11 cellular contexts compared by ENCODE assay signal in the genomic region with DNA sequence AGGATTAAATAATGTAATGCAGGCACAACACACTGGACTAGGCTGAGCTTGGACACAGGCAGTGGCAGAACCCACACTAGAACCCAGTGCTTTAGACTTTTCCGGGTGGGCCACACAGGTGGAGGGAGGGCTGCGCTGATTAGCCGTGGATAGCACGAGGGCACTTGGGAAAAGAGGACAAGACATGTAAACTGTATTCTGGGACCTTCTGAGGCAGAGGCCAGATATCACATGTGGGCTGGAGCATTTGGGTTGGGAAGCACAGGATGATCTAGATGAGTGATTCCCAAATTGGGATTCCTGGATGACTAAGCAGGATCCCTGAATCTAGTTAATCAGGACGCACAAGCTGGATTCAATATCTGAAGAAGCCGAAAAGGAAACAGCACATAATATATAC. TPM values are rescaled to one million over a fixed set of nuclear protein-coding genes. Genes with fewer than 3 reads are reported as not detected.
DNase-seq lines count a peak whose midpoint lies in the region; ATAC-seq and TF ChIP-seq lines count a peak whose summit lies in the region.
"Had no signal": no experiment of that assay in that cellular context is flagged by ENCODE, and none has a peak within 500 bp of the region (broad histone marks: within the 10 kb centered on the region; RNA-seq: fewer than 3 reads in every experiment).

No MANE protein-coding gene starts in this region.

- no peak overlapping the region for H2AFZ ChIP-seq in neural progenitor cell (replicated peaks)
- H2AFZ ChIP-seq: parathyroid adenoma had no signal

- H3K27me3 ChIP-seq in heart left ventricle (no peaks in the 10 kb centered on the region), neural progenitor cell (no peaks in the 10 kb centered on the region), uterus (no peaks in the 10 kb centered on the region)
- H3K27me3 ChIP-seq in CD4-positive, alpha-beta memory T cell (ENCODE audit: insufficient read depth, low read length) = no peaks in the 10 kb centered on the region
- no peaks in the 10 kb centered on the region for H3K27me3 ChIP-seq in CD4-positive, alpha-beta T cell (ENCODE audit: control insufficient read depth, insufficient read depth, low read length)

- H3K9me3 ChIP-seq in heart left ventricle (no peaks in the 10 kb centered on the region), neural progenitor cell (ENCODE audit: low read depth) (no peaks in the 10 kb centered on the region), uterus (no peaks in the 10 kb centered on the region)
- no peaks in the 10 kb centered on the region for H3K9me3 ChIP-seq in CD4-positive, alpha-beta memory T cell (ENCODE audit: control insufficient read depth in 1 of 2, low read length in 2 of 2)
- no peaks in the 10 kb centered on the region for H3K9me3 ChIP-seq in CD4-positive, alpha-beta T cell (ENCODE audit: control insufficient read depth, low read length)

- H3K4me3 Mint-ChIP-seq in neural progenitor cell = peak overlapping the region; percentile 76
- H3K4me3 Mint-ChIP-seq in CD4-positive, alpha-beta memory T cell = no peak overlapping the region
- no peak overlapping the region for H3K4me3 Mint-ChIP-seq in CD4-positive, alpha-beta T cell

- H3K27ac ChIP-seq in heart left ventricle (peak overlapping the region; percentile 41 to 100 (median 98)), epithelial cell of prostate (peak overlapping the region; percentile 99), neural progenitor cell (no peak overlapping the region), uterus (peak overlapping the region; percentile 75 to 88)
- H3K27ac ChIP-seq in CD4-positive, alpha-beta memory T cell (ENCODE audit: low read depth, low read length) = no peak overlapping the region
- no peak overlapping the region for H3K27ac ChIP-seq in CD4-positive, alpha-beta T cell (ENCODE audit: low read depth, low read length)
- H3K27ac ChIP-seq: parathyroid adenoma had no signal

- TF ChIP-seq POLR2A in heart left ventricle (IDR thresholded peaks at IDR 0.05) (no peak), uterus (IDR thresholded peaks at IDR 0.05) (no peak)

- H3K79me2 ChIP-seq in neural progenitor cell (ENCODE audit: low read depth) = peaks cover 88% of the 10 kb centered on the region

- H3K36me3 Mint-ChIP-seq in neural progenitor cell = peaks cover 23% of the 10 kb centered on the region
- H3K36me3 Mint-ChIP-seq in CD4-positive, alpha-beta memory T cell = peaks cover 4 to 24% of the 10 kb centered on the region in 2 donors
- peaks cover 26% of the 10 kb centered on the region for H3K36me3 Mint-ChIP-seq in CD4-positive, alpha-beta T cell (ENCODE audit: low read depth)

- no peak for TF ChIP-seq CTCF in heart left ventricle (IDR thresholded peaks at IDR 0.05)
- TF ChIP-seq CTCF in neural progenitor cell (IDR thresholded peaks at IDR 0.05) = no peak
- no peak for TF ChIP-seq CTCF in uterus (IDR thresholded peaks at IDR 0.05)
- TF ChIP-seq CTCF in CD4-positive, alpha-beta T cell (IDR thresholded peaks at IDR 0.05) = no peak

- no peaks in the 10 kb centered on the region for H3K9me3 Mint-ChIP-seq in neural progenitor cell
- no peaks in the 10 kb centered on the region for H3K9me3 Mint-ChIP-seq in CD4-positive, alpha-beta memory T cell
- H3K9me3 Mint-ChIP-seq in CD4-positive, alpha-beta T cell = no peaks in the 10 kb centered on the region

- H3K27ac Mint-ChIP-seq in neural progenitor cell = peak overlapping the region; percentile 73
- peak overlapping the region in 1 of 7 donors; percentile 49 for H3K27ac Mint-ChIP-seq in CD4-positive, alpha-beta memory T cell
- no peak overlapping the region for H3K27ac Mint-ChIP-seq in CD4-positive, alpha-beta T cell

- peaks cover 82% of the 10 kb centered on the region for H3F3A ChIP-seq in neural progenitor cell (ENCODE audit: low read depth)

- peaks cover 96% of the 10 kb centered on the region for H3K4me1 Mint-ChIP-seq in neural progenitor cell
- H3K4me1 Mint-ChIP-seq in CD4-positive, alpha-beta memory T cell = peaks cover 22 to 69% (median 47%) of the 10 kb centered on the region in 4 donors
- peaks cover 66% of the 10 kb centered on the region for H3K4me1 Mint-ChIP-seq in CD4-positive, alpha-beta T cell (ENCODE audit: low read depth)

- peak overlapping the region; percentile 66 for H3K4me2 ChIP-seq in neural progenitor cell

- WGBS in heart left ventricle, 4 donors = 44 to 54% (median 47%) methylated on average over 6 of the region's 6 CpGs

- CTCF ChIA-PET in CD4-positive, alpha-beta memory T cell (lab: Charles Lee; ENCODE audit: partially characterized antibody) = interaction anchor here (1.3 kb wide), 1 partner anchor 46 kb away, joined by 5 read pairs; no protein-coding TSS in a partner anchor
- CTCF ChIA-PET in CD4-positive, alpha-beta T cell (lab: Charles Lee) = no interaction called here

- H3K4me1 ChIP-seq in heart left ventricle (peaks cover 55 to 100% (median 100%) of the 10 kb centered on the region in 12 donors), neural progenitor cell (peaks cover 91% of the 10 kb centered on the region), uterus (peaks cover 42 to 49% of the 10 kb centered on the region in 2 donors)
- peaks cover 26% of the 10 kb centered on the region for H3K4me1 ChIP-seq in CD4-positive, alpha-beta memory T cell (ENCODE audit: insufficient read depth, low read length)

- DNase-seq in heart left ventricle (no peak), Right ventricle myocardium superior (no peak), epithelial cell of prostate (ENCODE audit: low read depth, low spot score) (no peak), neural progenitor cell (ENCODE audit: low spot score) (no peak), uterus (no peak), NCI-H446 (lab: John Stamatoyannopoulos, UW) (no peak)
- no peak for DNase-seq in CD4-positive, alpha-beta memory T cell
- DNase-seq in CD4-positive, alpha-beta T cell = no peak

- intact Hi-C loops in heart left ventricle (cut with DNase I) (no loop called here), Right ventricle myocardium superior (cut with DNase I) (no loop called here), uterus (cut with DNase I; ENCODE audit: low total_unique reads) (no loop called here)
- intact Hi-C loops in CD4-positive, alpha-beta memory T cell (cut with micrococcal nuclease) = no loop called here
- intact Hi-C loops in CD4-positive, alpha-beta T cell (cut with DNase I, micrococcal nuclease) = no loop called here

- ATAC-seq in heart left ventricle = no peak
- ATAC-seq in Right ventricle myocardium superior (ENCODE audit: poor library complexity) = no peak
- no peak for ATAC-seq in CD4-positive, alpha-beta T cell (ENCODE audit: poor library complexity)

- POLR2A ChIA-PET in CD4-positive, alpha-beta memory T cell (lab: Charles Lee; ENCODE audit: partially characterized antibody) = no interaction called here
- POLR2A ChIA-PET in CD4-positive, alpha-beta T cell (lab: Charles Lee) = no interaction called here

- H3K36me3 ChIP-seq in heart left ventricle (peaks cover 0 to 48% (median 11%) of the 10 kb centered on the region in 9 donors), neural progenitor cell (no peaks in the 10 kb centered on the region), uterus (no peaks in the 10 kb centered on the region)
- H3K36me3 ChIP-seq in CD4-positive, alpha-beta memory T cell (ENCODE audit: insufficient read depth, low read length) = no peaks in the 10 kb centered on the region

- H3K4me3 ChIP-seq in heart left ventricle = peak overlapping the region in 1 of 12 donors; percentile 37
- no peak overlapping the region for H3K4me3 ChIP-seq in neural progenitor cell
- H3K4me3 ChIP-seq in uterus = no peak overlapping the region
- no peak overlapping the region for H3K4me3 ChIP-seq in CD4-positive, alpha-beta memory T cell (ENCODE audit: low read length in 2 of 2)

- no peak overlapping the region for H3K9ac ChIP-seq in neural progenitor cell
- H3K9ac ChIP-seq: parathyroid adenoma had no signal

- H3K27me3 Mint-ChIP-seq in neural progenitor cell (ENCODE audit: insufficient read depth, low read depth) = peaks cover 2% of the 10 kb centered on the region
- H3K27me3 Mint-ChIP-seq in CD4-positive, alpha-beta memory T cell = no peaks in the 10 kb centered on the region
- no peaks in the 10 kb centered on the region for H3K27me3 Mint-ChIP-seq in CD4-positive, alpha-beta T cell

- H4K20me1 ChIP-seq in neural progenitor cell (ENCODE audit: low read depth) = peaks cover 92% of the 10 kb centered on the region

RNA-seq across cellular contexts. Expression of a gene that starts 20.3 kb away (rescaled TPM):
- under 1 TPM in 1 of 9 donors, not detected in 8; 0.40 TPM for total RNA-seq in heart left ventricle
- polyA plus RNA-seq in heart left ventricle = not detected
- total RNA-seq in Right ventricle myocardium superior = not detected
- total RNA-seq in neural progenitor cell (ENCODE audit: low replicate concordance) = not detected in 2 replicates
- total RNA-seq in uterus = under 1 TPM in 1 of 4 donors, not detected in 3; 0.58 TPM
- total RNA-seq in CD4-positive, alpha-beta memory T cell = not detected
- not detected for polyA plus RNA-seq in CD4-positive, alpha-beta memory T cell
- total RNA-seq in CD4-positive, alpha-beta T cell = not detected
- total RNA-seq: activated CD8-positive, alpha-beta memory T cell treated with anti-CD3 and anti-CD28 coated beads for 36 hours; bronchial epithelial cell had no signal

Comparison
In these comparisons a context has a peak if more than half of its experiments do, and no peak if none do; other contexts are left out.
1. H3K27ac ChIP-seq: peak in heart left ventricle (12 of 12), epithelial cell of prostate (single experiment) and uterus (2 of 2); none in neural progenitor cell (single experiment), CD4-positive, alpha-beta memory T cell (single experiment) and CD4-positive, alpha-beta T cell (single experiment).